Comparison of ENCODE assay signal across 22 cellular contexts in the genomic region with DNA sequence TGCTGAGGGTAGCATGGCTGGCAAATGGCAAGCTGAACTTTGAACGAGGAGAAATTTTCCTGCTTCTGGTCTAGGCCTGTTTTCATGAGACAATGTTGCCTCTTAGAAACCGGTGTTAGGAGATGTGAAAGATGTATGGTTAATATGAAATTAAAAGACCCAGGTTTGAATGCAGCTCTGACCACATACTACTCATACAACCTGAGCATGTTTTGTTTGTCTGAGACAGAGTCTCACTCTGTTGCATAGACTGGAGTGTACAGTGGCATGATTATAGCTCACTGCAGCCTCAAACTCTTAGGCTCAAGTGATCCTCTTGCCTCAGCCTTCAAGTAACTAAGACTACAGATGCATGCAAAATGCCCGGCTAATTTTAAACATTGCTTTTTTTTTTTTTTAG.
"Had no signal": no experiment of that assay in that cellular context is flagged by ENCODE, and none has a peak within 500 bp of the region (broad histone marks: within the 10 kb centered on the region; RNA-seq: fewer than 3 reads in every experiment).

No MANE protein-coding gene starts in this region.

- H3K4me3 ChIP-seq: colonic mucosa, gastrocnemius medialis, lower lobe of right lung, pancreas, smooth muscle cell, tibial artery, uterus had no signal

- H3K4me1 ChIP-seq: colonic mucosa, gastrocnemius medialis, lower lobe of right lung, pancreas, tibial artery, uterus had no signal

- H3K9me3 ChIP-seq: colonic mucosa, gastrocnemius medialis, pancreas, uterus had no signal

- H3K27me3 ChIP-seq: colonic mucosa, gastrocnemius medialis, pancreas, tibial artery, uterus had no signal

- H3K36me3 ChIP-seq: colonic mucosa, gastrocnemius medialis, lower lobe of right lung, pancreas, tibial artery, uterus had no signal

- H3K4me2 ChIP-seq: smooth muscle cell had no signal

- DNase-seq: colonic mucosa; effector CD8-positive, alpha-beta T cell; foreskin fibroblast; gastrocnemius medialis; head of caudate nucleus; left ventricle myocardium superior; lower lobe of right lung; natural killer cell; occipital lobe; pancreas; stimulated activated CD4-positive, alpha-beta T cell treated with anti-CD3 and anti-CD28 coated beads, Interleukin-12 subunit alpha, Interleukin-12 subunit beta, amount 100 ng/mL, for 4 hours; stimulated activated CD4-positive, alpha-beta T cell treated with anti-CD3 and anti-CD28 coated beads, Interleukin-1b, Interleukin-23, amount 100 ng/mL, for 48 hours; stimulated activated CD4-positive, alpha-beta T cell treated with anti-CD3 and anti-CD28 coated beads, Interleukin-4, amount 100 ng/mL, for 1 hour; stimulated activated CD8-positive, alpha-beta memory T cell treated with anti-CD3 and anti-CD28 coated beads, Interleukin-4, amount 100 ng/mL, for 48 hours; stimulated activated naive CD4-positive, alpha-beta T cell; stimulated activated naive CD8-positive, alpha-beta T cell treated with anti-CD3 and anti-CD28 coated beads, Interleukin-15, amount 100 ng/mL, for 72 hours; tibial artery; uterus had no signal

- FAIRE-seq: pancreas had no signal

- H3K27ac ChIP-seq: colonic mucosa, epithelial cell of prostate, gastrocnemius medialis, lower lobe of right lung, pancreas, tibial artery, uterus had no signal

- ATAC-seq: esophagus mucosa; gastrocnemius medialis; left ventricle myocardium superior; natural killer cell; pancreas; sciatic nerve; stimulated activated naive CD8-positive, alpha-beta T cell treated with anti-CD3 and anti-CD28 coated beads, Interleukin-15, amount 100 ng/mL, for 72 hours had no signal
